12 cellular contexts compared by ENCODE assay signal in the genomic region with DNA sequence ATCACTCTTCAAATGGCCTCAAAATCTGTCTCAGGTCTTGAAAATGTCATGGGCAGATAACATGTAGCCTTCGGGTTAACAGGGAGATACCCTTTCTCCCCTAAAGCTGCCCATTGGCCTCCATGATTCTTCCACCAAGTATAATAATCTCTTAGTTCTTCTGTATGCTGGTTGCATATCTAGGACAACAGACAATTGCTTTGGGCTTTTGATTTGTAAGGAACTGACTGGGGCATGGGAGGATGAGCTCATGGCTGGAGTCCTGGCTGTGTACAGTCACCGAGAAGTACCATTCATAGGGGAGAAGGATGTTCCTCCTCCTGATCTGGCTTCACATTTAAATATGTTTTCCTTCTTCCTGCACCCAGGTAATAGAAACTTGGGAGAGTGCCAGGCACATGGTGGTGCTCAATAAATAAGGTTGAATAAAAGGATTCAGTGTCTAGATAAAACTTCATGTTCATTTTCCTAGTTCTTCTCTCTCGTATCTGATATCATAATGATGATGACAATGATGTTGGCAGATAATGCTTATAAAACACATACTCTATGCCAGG.
DNase-seq lines count a peak whose midpoint lies in the region; ATAC-seq and FAIRE-seq lines count a peak whose summit lies in the region.
"Had no signal": no experiment of that assay in that cellular context is flagged by ENCODE, and none has a peak within 500 bp of the region (broad histone marks: within the 10 kb centered on the region; RNA-seq: fewer than 3 reads in every experiment).

No MANE protein-coding gene starts in this region.

- FAIRE-seq in GM19239 (lab: Jason Lieb, UNC), result no peak
- FAIRE-seq: A549 had no signal

- ATAC-seq in activated CD4-positive, CD25-positive, alpha-beta regulatory T cell treated with anti-CD3 and anti-CD28 coated beads, Interleukin-2, amount 50 U/mL, for 24 hours, result no peak
- ATAC-seq: A549, right lobe of liver had no signal

- H3K27ac ChIP-seq in epithelial cell of prostate, result peak overlapping the region; percentile 99
- H3K27ac ChIP-seq: A549, right lobe of liver had no signal

- DNase-seq in NCI-H146 treated with DMSO at 0.1 percent for 48 hours (lab: John Stamatoyannopoulos, UW; ENCODE audit: unreplicated experiment), result peak; percentile 5
- DNase-seq in NCI-H146 (lab: John Stamatoyannopoulos, UW), result no peak
- DNase-seq in NCI-H69 (lab: John Stamatoyannopoulos, UW), result peak; percentile 42
- DNase-seq in epithelial cell of prostate (ENCODE audit: low read depth, low spot score), result no peak
- peak; percentile 88 for DNase-seq in pons (ENCODE audit: low spot score)
- DNase-seq in stimulated activated CD4-positive, alpha-beta T cell treated with anti-CD3 and anti-CD28 coated beads, Interleukin-1b, Interleukin-23, amount 100 ng/mL, for 48 hours, result no peak
- no peak for DNase-seq in GM19239 (ENCODE audit: insufficient read length, low spot score)
- DNase-seq: kidney glomerular epithelial cell; NK-92 treated with Interleukin-12 subunit alpha and Interleukin-12 subunit beta, amount 100 ng/mL, for 24 hours; right lobe of liver had no signal

Comparison
In these comparisons a context has a peak if more than half of its experiments do, and no peak if none do; other contexts are left out.
1. DNase-seq: peak in NCI-H146 treated with DMSO at 0.1 percent for 48 hours (single experiment), NCI-H69 (single experiment) and pons (single experiment); none in NCI-H146 (single experiment), epithelial cell of prostate (single experiment), stimulated activated CD4-positive, alpha-beta T cell treated with anti-CD3 and anti-CD28 coated beads, Interleukin-1b, Interleukin-23, amount 100 ng/mL, for 48 hours (single experiment) and GM19239 (single experiment).